Comparison of ENCODE assay signal across 8 cellular contexts in genomic region chr1:154863702-154864174, GRCh38. TPM values are rescaled to one million over a fixed set of nuclear protein-coding genes. Genes with fewer than 3 reads are reported as not detected.
DNase-seq lines count a peak whose midpoint lies in the region; ATAC-seq and TF ChIP-seq lines count a peak whose summit lies in the region.

No MANE protein-coding gene starts in this region.

- peak overlapping the region in 3 of 11 experiments; percentile 19 to 51 (median 25); a peak in 4 of 22 replicates for H3K27ac ChIP-seq in BLaER1 treated with 17β-estradiol and CSF1 and Interleukin-3, amounts not matched to agents 10 nM and 100 nM
- no peak overlapping the region for H3K27ac ChIP-seq in VCaP

- H3K27ac Mint-ChIP-seq in stimulated activated effector memory CD8-positive, alpha-beta T cell treated with anti-CD3 and anti-CD28 coated beads, Interleukin-12 subunit alpha, Interleukin-12 subunit beta, amount 100 ng/mL, for 72 hours: peak overlapping the region; percentile 71

- no peaks in the 10 kb centered on the region for H3K36me3 ChIP-seq in BLaER1 treated with 17β-estradiol and CSF1 and Interleukin-3, amounts not matched to agents 10 nM and 100 nM

- peak overlapping the region; percentile 29 for H3K4me3 Mint-ChIP-seq in stimulated activated effector memory CD8-positive, alpha-beta T cell treated with anti-CD3 and anti-CD28 coated beads, Interleukin-12 subunit alpha, Interleukin-12 subunit beta, amount 100 ng/mL, for 72 hours

- H3K4me1 ChIP-seq in BLaER1 treated with 17β-estradiol and CSF1 and Interleukin-3, amounts not matched to agents 10 nM and 100 nM: peaks cover 88 to 98% (median 97%) of the 10 kb centered on the region in 10 experiments

- peaks cover 71% of the 10 kb centered on the region for H3K4me1 Mint-ChIP-seq in stimulated activated effector memory CD8-positive, alpha-beta T cell treated with anti-CD3 and anti-CD28 coated beads, Interleukin-12 subunit alpha, Interleukin-12 subunit beta, amount 100 ng/mL, for 72 hours

- no peaks in the 10 kb centered on the region for H3K9me3 ChIP-seq in BLaER1 treated with 17β-estradiol and CSF1 and Interleukin-3, amounts not matched to agents 10 nM and 100 nM (replicated peaks in 1 of 11)

- DNase-seq in M059J (ENCODE audit: low read depth) (peak; percentile 85), germinal center (ENCODE audit: low spot score) (peak; percentile 68), cerebellum (ENCODE audit: low spot score) (no peak)
- DNase-seq in stimulated activated effector memory CD8-positive, alpha-beta T cell treated with anti-CD3 and anti-CD28 coated beads, Interleukin-12 subunit alpha, Interleukin-12 subunit beta, amount 100 ng/mL, for 72 hours (ENCODE audit: low spot score in 2 of 2): peak in 1 of 2 donors; percentile 35

- H3K36me3 Mint-ChIP-seq in stimulated activated effector memory CD8-positive, alpha-beta T cell treated with anti-CD3 and anti-CD28 coated beads, Interleukin-12 subunit alpha, Interleukin-12 subunit beta, amount 100 ng/mL, for 72 hours: no peaks in the 10 kb centered on the region

- H3K4me3 ChIP-seq in BLaER1 treated with 17β-estradiol and CSF1 and Interleukin-3, amounts not matched to agents 10 nM and 100 nM: no peak overlapping the region; a peak in 1 of 20 replicates

- ATAC-seq in GM18520 (IDR thresholded peaks at IDR 0.05; ENCODE audit: unreplicated experiment) (peak; percentile 23), HG03108 (IDR thresholded peaks at IDR 0.05; ENCODE audit: unreplicated experiment) (no peak)
- ATAC-seq in stimulated activated effector memory CD8-positive, alpha-beta T cell treated with anti-CD3 and anti-CD28 coated beads, Interleukin-12 subunit alpha, Interleukin-12 subunit beta, amount 100 ng/mL, for 72 hours: peak; percentile 69

- H3K27me3 ChIP-seq in BLaER1 treated with 17β-estradiol and CSF1 and Interleukin-3, amounts not matched to agents 10 nM and 100 nM: peaks cover 28 to 36% (median 32%) of the 10 kb centered on the region in 11 experiments

- peak; percentile 94 for TF ChIP-seq CTCF in VCaP (conservative IDR thresholded peaks at IDR 0.05)

- H4K20me1 ChIP-seq in BLaER1 treated with 17β-estradiol and CSF1 and Interleukin-3, amounts not matched to agents 10 nM and 100 nM: peaks cover 0 to 6% (median 0%) of the 10 kb centered on the region in 11 experiments; a peak in 1 of 22 replicates

- no peaks in the 10 kb centered on the region for H3K9me3 Mint-ChIP-seq in stimulated activated effector memory CD8-positive, alpha-beta T cell treated with anti-CD3 and anti-CD28 coated beads, Interleukin-12 subunit alpha, Interleukin-12 subunit beta, amount 100 ng/mL, for 72 hours

- H3K9ac ChIP-seq in BLaER1 treated with 17β-estradiol and CSF1 and Interleukin-3, amounts not matched to agents 10 nM and 100 nM: no peak overlapping the region; a peak in 1 of 22 replicates

- H3K4me2 ChIP-seq in BLaER1 treated with 17β-estradiol and CSF1 and Interleukin-3, amounts not matched to agents 10 nM and 100 nM: peak overlapping the region; percentile 67 to 88 (median 80)

RNA-seq across cellular contexts. Expression of gene KCNN3, which starts 6.3 kb away (rescaled TPM):
- total RNA-seq in M059J (2014; rRNA removed; shearing (Covaris generic)): 0.37 TPM in 1 of 2 replicates, not detected in the other
- total RNA-seq in cerebellum: 4.2 TPM
